7 cellular contexts compared by ENCODE assay signal in the genomic region with DNA sequence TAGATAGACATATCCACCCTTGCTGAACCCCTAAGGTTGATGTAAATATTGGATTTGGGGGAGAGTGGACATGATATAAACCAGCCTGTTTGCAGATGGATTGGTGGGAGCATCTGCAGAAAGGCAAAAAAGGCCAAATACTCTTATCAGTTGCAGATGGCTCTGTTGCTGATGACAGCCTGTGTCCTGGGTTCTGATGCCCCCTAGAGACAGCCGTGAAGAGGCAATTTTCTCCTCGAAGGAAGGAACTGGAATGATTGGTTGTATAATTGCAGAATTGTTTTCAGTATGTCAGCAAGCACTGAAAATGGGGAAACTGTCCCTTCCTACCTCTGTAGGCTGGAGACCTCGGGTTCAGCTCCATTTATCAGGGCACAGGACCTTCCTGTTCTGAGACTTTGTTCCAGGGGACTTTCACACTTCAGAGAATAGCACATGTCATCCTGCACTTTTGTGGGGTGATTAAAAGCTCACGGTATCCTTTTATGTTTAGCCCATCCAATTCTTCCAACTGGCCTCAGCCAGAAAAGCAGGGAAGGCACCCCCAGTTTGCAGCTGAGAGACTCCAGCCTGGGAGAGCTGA.
DNase-seq lines count a peak whose midpoint lies in the region; TF ChIP-seq lines count a peak whose summit lies in the region.

No MANE protein-coding gene starts in this region.

- no peak overlapping the region for H3K4me2 ChIP-seq in Loucy (ENCODE audit: low read depth, low read length, poor library complexity, severe bottlenecking)

- TF ChIP-seq POLR2A in sigmoid colon (IDR thresholded peaks at IDR 0.05) = no peak

- no peaks in the 10 kb centered on the region for H3K9me3 ChIP-seq in Loucy (ENCODE audit: insufficient read depth, low read depth, low read length)
- H3K9me3 ChIP-seq in WERI-Rb-1 (ENCODE audit: severe bottlenecking) = no peaks in the 10 kb centered on the region
- H3K9me3 ChIP-seq in sigmoid colon = no peaks in the 10 kb centered on the region

- H3K27ac ChIP-seq in WERI-Rb-1 (no peak overlapping the region), sigmoid colon (peak overlapping the region in 2 of 4 donors; percentile 76 to 84)

- WGBS in sigmoid colon, 2 donors = 26 to 33% methylated on average over 4 of the region's 4 CpGs

- H3K79me2 ChIP-seq in Loucy (ENCODE audit: insufficient read depth, low read length) = no peaks in the 10 kb centered on the region

- H3K4me3 ChIP-seq in Loucy (ENCODE audit: low read length, poor library complexity, severe bottlenecking) = no peak overlapping the region
- H3K4me3 ChIP-seq in WERI-Rb-1 (ENCODE audit: low read depth, low read length) = no peak overlapping the region
- H3K4me3 ChIP-seq in sigmoid colon = no peak overlapping the region

- TF ChIP-seq CTCF in GM10266 (IDR thresholded peaks at IDR 0.05; ENCODE audit: control insufficient read depth, insufficient read depth, low read depth, missing control alignments) (peak; percentile 63), Loucy (conservative IDR thresholded peaks at IDR 0.05; ENCODE audit: low read length) (peak; percentile 80), WERI-Rb-1 (IDR thresholded peaks at IDR 0.05; ENCODE audit: low read depth, low read length) (peak; percentile 76), sigmoid colon (IDR thresholded peaks at IDR 0.05) (peak; percentile 8 to 49 (median 30))

- H3K4me1 ChIP-seq in Loucy (ENCODE audit: insufficient read depth, low read length, poor library complexity, severe bottlenecking) (no peaks in the 10 kb centered on the region), sigmoid colon (peaks cover 0 to 68% (median 59%) of the 10 kb centered on the region in 4 donors)

- H3K27me3 ChIP-seq in Loucy (ENCODE audit: insufficient read depth, low read length, poor library complexity, severe bottlenecking) (no peaks in the 10 kb centered on the region), WERI-Rb-1 (ENCODE audit: insufficient read depth, low read depth, severe bottlenecking) (no peaks in the 10 kb centered on the region), sigmoid colon (no peaks in the 10 kb centered on the region)

- no peaks in the 10 kb centered on the region for H3K9me2 ChIP-seq in Loucy (replicated peaks; ENCODE audit: low read depth, low read length)

- intact Hi-C loops in head of caudate nucleus (cut with DNase I) = no loop called here
- intact Hi-C loops in sigmoid colon (cut with DNase I) = no loop called here

- no peak for TF ChIP-seq EP300 in sigmoid colon (IDR thresholded peaks at IDR 0.05)

- no peak overlapping the region for H2AFZ ChIP-seq in Loucy (ENCODE audit: low read length)

- DNase-seq in GM10266 (ENCODE audit: extremely low spot score) (peak; percentile 58), WERI-Rb-1 (peak; percentile 47), head of caudate nucleus (peak in 39 of 42 donors; percentile 17 to 83 (median 65)), sigmoid colon (peak; percentile 60), mesenteric fat pad (ENCODE audit: low spot score) (no peak)
- no peak for DNase-seq in activated T-cell treated with anti-CD3 and anti-CD28 coated beads, Interleukin-2, amount 50 U/mL, for 1 hour

- H3K36me3 ChIP-seq in Loucy (ENCODE audit: insufficient read depth, low read length) (peaks cover 26% of the 10 kb centered on the region; the same call in 1 of the 2 replicates), WERI-Rb-1 (peaks cover under 1% of the 10 kb centered on the region), sigmoid colon (peaks cover 0 to 3% (median 0%) of the 10 kb centered on the region in 4 donors)

- H4K20me1 ChIP-seq in Loucy (ENCODE audit: insufficient read depth, low read length, poor library complexity, severe bottlenecking) = no peaks in the 10 kb centered on the region

- no peak overlapping the region for H3K9ac ChIP-seq in Loucy (ENCODE audit: low read depth, low read length, poor library complexity, severe bottlenecking)

- no peaks in the 10 kb centered on the region for H3F3A ChIP-seq in Loucy (ENCODE audit: low read depth)

Comparison
In these comparisons a context has a peak if more than half of its experiments do, and no peak if none do; other contexts are left out.
1. DNase-seq: peak in GM10266 (single experiment), WERI-Rb-1 (single experiment), head of caudate nucleus (39 of 42) and sigmoid colon (single experiment); none in activated T-cell treated with anti-CD3 and anti-CD28 coated beads, Interleukin-2, amount 50 U/mL, for 1 hour (single experiment) and mesenteric fat pad (single experiment).
2. Peak in every context shown above with its lines, with median percentiles within 50 percentile points of each other: CTCF ChIP-seq.